Comparison of ENCODE assay signal across 16 cellular contexts in the genomic region with DNA sequence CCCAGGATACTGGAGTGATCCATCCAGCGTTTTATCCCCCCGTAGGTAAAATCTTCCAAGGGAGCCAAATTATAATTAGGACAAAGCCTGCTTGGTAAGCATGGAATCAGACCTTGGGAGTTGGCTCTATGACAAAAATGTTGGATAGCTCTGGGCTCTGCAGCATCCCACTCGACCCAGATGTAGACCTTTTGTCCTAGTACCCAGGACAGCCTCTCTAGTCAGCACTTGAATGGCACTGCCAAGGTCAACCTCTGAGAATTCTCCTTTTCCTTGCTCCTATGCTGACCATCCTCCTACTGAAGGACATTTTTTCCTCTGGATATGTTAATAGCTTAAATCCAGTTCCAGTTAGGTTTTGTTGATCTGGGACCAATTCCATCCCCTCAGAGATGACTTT.
DNase-seq lines count a peak whose midpoint lies in the region; ATAC-seq and TF ChIP-seq lines count a peak whose summit lies in the region.
"Had no signal": no experiment of that assay in that cellular context is flagged by ENCODE, and none has a peak within 500 bp of the region (broad histone marks: within the 10 kb centered on the region; RNA-seq: fewer than 3 reads in every experiment).

No MANE protein-coding gene starts in this region.

- no peaks in the 10 kb centered on the region for H3K9me3 Mint-ChIP-seq in stimulated activated effector memory CD8-positive, alpha-beta T cell treated with anti-CD3 and anti-CD28 coated beads, Interleukin-12 subunit alpha, Interleukin-12 subunit beta, amount 100 ng/mL, for 72 hours
- H3K9me3 Mint-ChIP-seq: CD4-positive, alpha-beta T cell; H9; IgD-negative memory B cell had no signal

- H3K27me3 ChIP-seq in left ventricle myocardium inferior (ENCODE audit: low read depth) = no peaks in the 10 kb centered on the region
- H3K27me3 ChIP-seq: BE2C had no signal

- intact Hi-C loops in left cardiac atrium (cut with DNase I) (no loop called here), left ventricle myocardium inferior (cut with micrococcal nuclease) (no loop called here)

- no peaks in the 10 kb centered on the region for H3K36me3 Mint-ChIP-seq in stimulated activated effector memory CD8-positive, alpha-beta T cell treated with anti-CD3 and anti-CD28 coated beads, Interleukin-12 subunit alpha, Interleukin-12 subunit beta, amount 100 ng/mL, for 72 hours
- H3K36me3 Mint-ChIP-seq: IgD-negative memory B cell had no signal

- DNase-seq in left cardiac atrium = no peak
- no peak for DNase-seq in left ventricle myocardium inferior
- DNase-seq in stimulated activated effector memory CD8-positive, alpha-beta T cell treated with anti-CD3 and anti-CD28 coated beads, Interleukin-12 subunit alpha, Interleukin-12 subunit beta, amount 100 ng/mL, for 72 hours (ENCODE audit: low spot score in 2 of 2) = no peak
- no peak for DNase-seq in GF-D8 (lab: John Stamatoyannopoulos, UW)
- no peak for DNase-seq in NCI-H1436 (lab: John Stamatoyannopoulos, UW)
- DNase-seq in cortex of kidney (lab: John Stamatoyannopoulos, UW) = no peak
- DNase-seq: ACHN; BE2C; Caco-2; CD4-positive, alpha-beta T cell; GDM1; H9 had no signal

- peak; percentile 90 for ATAC-seq in left cardiac atrium
- peak; percentile 16 for ATAC-seq in stimulated activated effector memory CD8-positive, alpha-beta T cell treated with anti-CD3 and anti-CD28 coated beads, Interleukin-12 subunit alpha, Interleukin-12 subunit beta, amount 100 ng/mL, for 72 hours
- ATAC-seq: HepG2 had no signal

- H3K4me3 ChIP-seq in left ventricle myocardium inferior = no peak overlapping the region

- no peak overlapping the region for H3K27ac ChIP-seq in left ventricle myocardium inferior (replicated peaks)
- peak overlapping the region; percentile 19; the same call in 1 of the 2 replicates for H3K27ac ChIP-seq in VCaP
- H3K27ac ChIP-seq: C4-2B had no signal

- H3K4me1 Mint-ChIP-seq in stimulated activated effector memory CD8-positive, alpha-beta T cell treated with anti-CD3 and anti-CD28 coated beads, Interleukin-12 subunit alpha, Interleukin-12 subunit beta, amount 100 ng/mL, for 72 hours = no peaks in the 10 kb centered on the region
- H3K4me1 Mint-ChIP-seq: IgD-negative memory B cell had no signal

- no peaks in the 10 kb centered on the region for H3K9me3 ChIP-seq in left ventricle myocardium inferior (replicated peaks)
- H3K9me3 ChIP-seq: BE2C, Caco-2 had no signal

- H3K36me3 ChIP-seq in left ventricle myocardium inferior = no peaks in the 10 kb centered on the region
- H3K36me3 ChIP-seq: BE2C had no signal

- no peak overlapping the region for H3K4me3 Mint-ChIP-seq in stimulated activated effector memory CD8-positive, alpha-beta T cell treated with anti-CD3 and anti-CD28 coated beads, Interleukin-12 subunit alpha, Interleukin-12 subunit beta, amount 100 ng/mL, for 72 hours
- H3K4me3 Mint-ChIP-seq: CD4-positive, alpha-beta T cell; H9; IgD-negative memory B cell had no signal

- TF ChIP-seq CTCF in left ventricle myocardium inferior (IDR thresholded peaks at IDR 0.05; ENCODE audit: borderline replicate concordance) (no peak), VCaP (conservative IDR thresholded peaks at IDR 0.05) (no peak)

- no peaks in the 10 kb centered on the region for H3K4me1 ChIP-seq in left ventricle myocardium inferior
- H3K4me1 ChIP-seq: BE2C, Caco-2 had no signal

- H3K27ac Mint-ChIP-seq in stimulated activated effector memory CD8-positive, alpha-beta T cell treated with anti-CD3 and anti-CD28 coated beads, Interleukin-12 subunit alpha, Interleukin-12 subunit beta, amount 100 ng/mL, for 72 hours = no peak overlapping the region
- H3K27ac Mint-ChIP-seq: CD4-positive, alpha-beta T cell; H9; IgD-negative memory B cell had no signal
